ENCODE assay signal across 8 cellular contexts in the genomic region with DNA sequence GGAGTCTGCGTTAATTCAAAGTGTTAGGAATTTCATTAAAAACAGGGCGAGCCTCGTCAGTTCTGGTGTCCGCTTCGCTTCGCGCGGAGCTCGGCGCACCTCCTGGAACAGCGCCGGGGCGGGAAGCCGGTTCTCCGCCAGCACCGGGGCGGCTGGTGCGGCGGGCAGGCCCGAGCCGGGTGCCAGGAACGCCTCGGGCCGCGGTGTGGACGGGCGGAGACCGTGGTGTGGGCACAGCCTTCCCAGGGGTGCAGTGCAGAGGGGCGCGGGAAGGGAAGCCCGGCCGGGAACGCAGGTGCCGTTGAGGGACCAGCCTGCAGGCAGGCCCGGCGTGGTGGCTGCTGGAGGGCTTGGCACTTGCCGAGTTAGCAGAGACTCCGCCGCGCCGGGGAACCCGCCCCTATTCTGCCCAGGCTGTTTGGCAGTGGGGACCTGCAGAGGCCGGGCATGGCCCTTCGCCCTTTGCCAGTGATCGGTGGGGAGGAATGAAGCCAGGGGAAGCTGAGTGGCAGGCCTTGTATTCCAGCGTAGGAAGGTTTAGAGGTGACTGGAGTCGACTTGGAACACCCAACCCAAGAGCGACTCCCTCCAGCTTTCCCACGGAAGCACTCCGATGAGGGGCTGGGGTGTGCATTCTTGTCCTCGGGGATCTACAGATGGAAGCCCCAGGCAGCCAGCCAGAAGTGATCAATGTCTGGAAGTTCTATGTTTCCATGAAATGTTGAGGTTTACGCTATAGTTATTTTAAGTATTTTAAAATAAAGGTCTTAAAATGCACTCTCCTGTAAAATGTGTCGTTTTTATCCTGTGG. TPM values are rescaled to one million over a fixed set of nuclear protein-coding genes. Genes with fewer than 3 reads are reported as not detected.
DNase-seq lines count a peak whose midpoint lies in the region; ATAC-seq lines count a peak whose summit lies in the region.

No MANE protein-coding gene starts in this region.

- ATAC-seq in HG03139 (IDR thresholded peaks at IDR 0.05; ENCODE audit: unreplicated experiment): no peak

- DNase-seq in DMS53 treated with DMSO at 0.1 percent for 48 hours (lab: John Stamatoyannopoulos, UW; ENCODE audit: unreplicated experiment): peak; percentile 53
- DNase-seq in HT1080 (ENCODE audit: low read depth): peak; percentile 55
- peak; percentile 15 to 27 for DNase-seq in activated CD4-positive, alpha-beta T cell treated with anti-CD3 and anti-CD28 coated beads, Interleukin-2, amount 50 U/mL, for 4 hours
- peak; percentile 24 for DNase-seq in effector CD4-positive, alpha-beta T cell
- DNase-seq in midbrain (lab: John Stamatoyannopoulos, UW): peak; percentile 32
- peak; percentile 25 for DNase-seq in stimulated activated CD8-positive, alpha-beta memory T cell treated with anti-CD3 and anti-CD28 coated beads, Interleukin-4, amount 100 ng/mL, for 24 hours (ENCODE audit: low read depth)
- DNase-seq in middle frontal gyrus (ENCODE audit: extremely low spot score, low spot score): no peak

RNA-seq across cellular contexts. Expression of a gene that starts 0.9 kb away (rescaled TPM):
- total RNA-seq in HT1080 (2014; rRNA removed; shearing (Covaris generic)): 108 and 120 TPM in 2 replicates
- polyA plus RNA-seq in HT1080 (2015; cell fraction: cytosol; rRNA removed): 221 and 230 TPM in 2 replicates
- polyA plus RNA-seq in HT1080 (2015; cell fraction: nucleus; rRNA removed): 87.0 and 99.7 TPM in 2 replicates
